Comparison of ENCODE assay signal across 8 cellular contexts in the genomic region with DNA sequence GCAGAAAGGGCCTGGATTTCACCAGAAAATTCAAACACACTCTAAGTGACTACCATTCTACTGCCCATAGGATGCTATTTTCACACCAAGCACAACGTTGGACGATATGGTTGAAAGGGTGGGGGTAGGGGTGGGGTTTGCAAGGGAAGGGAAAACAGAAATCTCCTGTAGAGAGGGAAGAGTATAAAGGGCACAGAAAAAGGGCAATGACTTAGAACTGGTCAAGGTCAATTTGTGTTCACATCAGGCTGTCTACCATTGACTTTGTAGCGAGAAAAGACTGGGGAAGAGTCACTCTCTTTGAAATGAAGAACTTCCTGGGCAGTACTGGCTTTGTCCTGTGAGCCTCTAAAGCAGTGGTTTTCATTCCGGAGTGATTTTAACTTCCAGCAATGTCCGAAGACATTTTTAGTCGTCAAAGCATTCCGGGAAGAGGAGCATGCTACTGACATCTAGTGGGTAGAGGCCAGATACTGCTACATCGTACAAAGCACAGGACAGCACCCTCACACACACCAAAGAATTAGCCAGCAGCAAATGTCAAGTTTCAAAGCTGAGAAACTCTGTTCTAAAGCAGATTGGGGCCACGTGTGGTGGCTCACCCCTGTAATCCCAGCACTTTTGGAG.
DNase-seq lines count a peak whose midpoint lies in the region; ATAC-seq and TF ChIP-seq lines count a peak whose summit lies in the region.

No MANE protein-coding gene starts in this region.

- no peak overlapping the region for H3K27ac ChIP-seq in brain microvascular endothelial cell

- H3K27me3 Mint-ChIP-seq in nephron (ENCODE audit: low read depth): no peaks in the 10 kb centered on the region

- H3K36me3 ChIP-seq in brain microvascular endothelial cell (replicated peaks): no peaks in the 10 kb centered on the region

- H3K4me3 Mint-ChIP-seq in nephron: no peak overlapping the region

- peaks cover 6% of the 10 kb centered on the region for H3K9me3 Mint-ChIP-seq in nephron

- no peak overlapping the region for H3K4me3 ChIP-seq in brain microvascular endothelial cell (ENCODE audit: low read depth, low read length)

- peak overlapping the region in 2 of 3 experiments; percentile 31 to 52 for H3K27ac Mint-ChIP-seq in nephron

- H3K36me3 Mint-ChIP-seq in nephron (ENCODE audit: low read depth): no peaks in the 10 kb centered on the region

- in situ Hi-C loops in KBM-7 (cut with MboI; ENCODE audit: low pct_unique_long_range_greater_than_20kb, low sequenced_read_pairs): no loop called here
- in situ Hi-C loops in brain microvascular endothelial cell (cut with HindIII; ENCODE audit: low pct_ligation_motif_present, low sequenced_read_pairs): no loop called here

- DNase-seq in ELF-1 (ENCODE audit: low read depth, low spot score) (peak; percentile 63), KBM-7 (peak; percentile 57), brain microvascular endothelial cell (peak; percentile 55), NOMO-1 treated with DMSO at 0.1 percent for 48 hours (lab: John Stamatoyannopoulos, UW; ENCODE audit: unreplicated experiment) (no peak), AML-193 (lab: John Stamatoyannopoulos, UW) (no peak)

- ATAC-seq in GM19351 (IDR thresholded peaks at IDR 0.05; ENCODE audit: unreplicated experiment): no peak
- no peak for ATAC-seq in GM21576 (IDR thresholded peaks at IDR 0.05; ENCODE audit: unreplicated experiment)

- peak; percentile 68 for TF ChIP-seq CTCF in brain microvascular endothelial cell (IDR thresholded peaks at IDR 0.05; ENCODE audit: low read depth, low read length, missing control alignments)
- peak in 2 of 3 experiments; percentile 24 to 26 for TF ChIP-seq CTCF in nephron (IDR thresholded peaks at IDR 0.05; ENCODE audit: unreplicated experiment in 3 of 3)

- H3K4me1 Mint-ChIP-seq in nephron: no peaks in the 10 kb centered on the region

- H3K27me3 ChIP-seq in brain microvascular endothelial cell (replicated peaks): no peaks in the 10 kb centered on the region

Comparison
In these comparisons a context has a peak if more than half of its experiments do, and no peak if none do; other contexts are left out.
1. DNase-seq: peak in ELF-1 (single experiment), KBM-7 (single experiment) and brain microvascular endothelial cell (single experiment); none in NOMO-1 treated with DMSO at 0.1 percent for 48 hours (single experiment) and AML-193 (0 of 2).